Comparison of ENCODE assay signal across 8 cellular contexts in the genomic region with DNA sequence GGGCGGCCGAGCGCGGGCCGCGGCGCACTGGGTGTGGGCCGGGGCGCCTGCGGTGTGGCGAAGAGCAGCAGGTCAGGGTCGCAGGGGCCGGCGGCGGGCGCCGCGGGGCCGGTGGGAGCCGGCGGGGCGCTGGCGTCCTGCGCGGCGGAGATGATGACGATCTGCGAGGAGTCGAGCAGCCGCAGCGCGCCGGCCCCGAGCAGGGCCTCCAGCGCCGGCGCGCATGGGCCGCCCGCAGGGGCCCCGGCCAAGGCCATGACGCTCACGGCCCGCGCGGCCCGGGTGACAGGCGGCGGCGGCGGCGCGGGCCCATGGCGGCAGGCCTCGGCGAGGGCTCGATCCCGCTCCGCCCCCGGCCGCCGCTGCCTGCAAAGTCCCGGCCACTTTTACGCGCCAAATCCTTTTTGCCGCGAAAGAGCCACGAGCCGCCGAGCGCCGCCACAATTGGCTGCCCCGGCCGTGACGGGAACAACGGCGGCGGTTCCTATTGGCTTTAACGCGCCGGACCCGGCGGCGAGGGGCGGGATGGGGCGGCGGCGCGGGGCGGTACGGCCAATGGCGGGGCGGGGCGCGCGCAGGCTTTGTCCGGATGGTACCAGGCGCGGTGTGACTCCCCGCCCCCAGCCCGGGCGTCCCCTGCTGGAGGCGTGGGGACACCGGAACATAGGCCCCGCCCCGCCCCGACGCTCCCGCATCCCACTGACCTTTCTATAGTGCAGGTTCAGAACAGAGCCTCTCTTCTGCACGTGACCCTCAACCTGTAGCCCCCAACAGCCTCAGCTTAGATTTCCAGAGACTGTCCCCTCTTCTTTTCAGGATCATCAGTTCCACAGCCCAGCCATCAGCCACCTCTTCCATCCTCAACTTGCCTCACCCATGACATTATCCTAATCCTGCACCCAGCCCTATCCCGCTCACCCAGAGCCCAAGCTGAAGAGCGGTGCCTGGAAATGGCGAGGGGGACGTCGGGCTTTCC. TPM values are rescaled to one million over a fixed set of nuclear protein-coding genes. Genes with fewer than 3 reads are reported as not detected.
DNase-seq lines count a peak whose midpoint lies in the region; ATAC-seq, FAIRE-seq and TF ChIP-seq lines count a peak whose summit lies in the region.

E2F1 (minus strand) TSS at position 378 of the 976 bp plus-strand sequence; CDS start at position 257, 121 bp downstream.

- peaks cover 29% of the 10 kb centered on the region for H3K27me3 Mint-ChIP-seq in WTC11 (ENCODE audit: low read depth)

- H3K4me3 Mint-ChIP-seq in WTC11 = peak within 1 kb of the TSS; percentile 81

- no peaks in the 10 kb centered on the region for H3K36me3 Mint-ChIP-seq in WTC11

- no peak for FAIRE-seq in bronchial epithelial cell (lab: Jason Lieb, UNC)

- no peak for TF ChIP-seq POLR2A in spleen (IDR thresholded peaks at IDR 0.05)

- H3K27me3 ChIP-seq in bronchial epithelial cell (ENCODE audit: control insufficient read depth, insufficient read depth, low read length) (no peaks in the 10 kb centered on the region), spleen (replicated peaks in 1 of 7) (no peaks in the 10 kb centered on the region)

- H3K4me3 ChIP-seq in AG10803 (ENCODE audit: low read length) (peak within 1 kb of the TSS; percentile 62), bronchial epithelial cell (ENCODE audit: low read depth, low read length) (peak within 1 kb of the TSS; percentile 34), spleen (peak within 1 kb of the TSS; percentile 13 to 75 (median 44))

- H3K27ac ChIP-seq in spleen = peak within 1 kb of the TSS in 6 of 8 donors; percentile 15 to 74 (median 59)

- CTCF ChIA-PET in WTC11 (lab: Charles Lee) = interaction anchor here (0.7 to 2.2 kb wide), 9 partner anchors 9 to 177 kb away, joined by 3 to 32 read pairs (median 4); partner anchors contain the start of genes ACTL10, PXMP4 and ZNF341

- ATAC-seq in GM19035 (IDR thresholded peaks at IDR 0.05; ENCODE audit: unreplicated experiment) (peak; percentile 87), HG03280 (IDR thresholded peaks at IDR 0.05; ENCODE audit: unreplicated experiment) (peak; percentile 82), WTC11 (peak; percentile 91)

- peak within 1 kb of the TSS; percentile 85 for H3K27ac Mint-ChIP-seq in WTC11

- no peaks in the 10 kb centered on the region for H3K9me3 ChIP-seq in spleen

- H3K4me1 ChIP-seq in spleen = peaks cover 8 to 62% (median 30%) of the 10 kb centered on the region in 6 donors

- POLR2A ChIA-PET in WTC11 (lab: Charles Lee) = interaction anchor here (1.7 kb wide), 1 partner anchor 19 kb away, joined by 12 read pairs; the partner anchor contains the start of gene ACTL10

- DNase-seq in AG10803 (ENCODE audit: low read depth) (peak; percentile 88), NCI-H345 (lab: John Stamatoyannopoulos, UW) (peak; percentile 99), WTC11 (ENCODE audit: low spot score) (peak; percentile 98), bronchial epithelial cell (ENCODE audit: low read depth) (peak; percentile 66), inferior parietal cortex (ENCODE audit: extremely low spot score) (peak; percentile 91), spleen (peak; percentile 98)

- H3K36me3 ChIP-seq in bronchial epithelial cell (ENCODE audit: control insufficient read depth, insufficient read depth, low read length) (no peaks in the 10 kb centered on the region), spleen (no peaks in the 10 kb centered on the region)

- WGBS in spleen, 5 donors = 2 to 20% (median 3%) methylated on average over 10 to 115 of the region's 115 CpGs

- H3K9me3 Mint-ChIP-seq in WTC11 = no peaks in the 10 kb centered on the region

- peaks cover 25% of the 10 kb centered on the region for H3K4me1 Mint-ChIP-seq in WTC11

- TF ChIP-seq CTCF in AG10803 (conservative IDR thresholded peaks at IDR 0.05; ENCODE audit: low read length) (peak; percentile 20), WTC11 (IDR thresholded peaks at IDR 0.05) (no peak), bronchial epithelial cell (IDR thresholded peaks at IDR 0.05; ENCODE audit: insufficient read depth, low read length, severe bottlenecking) (peak; percentile 29), spleen (IDR thresholded peaks at IDR 0.05 in 8 of 11, conservative IDR thresholded peaks at IDR 0.05 in 3 of 11) (peak; percentile 6 to 80 (median 61))

- intact Hi-C loops in spleen (cut with DNase I; ENCODE audit: low total_unique reads) = no loop called here

TF ChIP-seq in WTC11, 78 proteins besides CTCF, POLR2A, EP300 and RAD21 (continues in another document):
- TF ChIP-seq, protein P1, sequence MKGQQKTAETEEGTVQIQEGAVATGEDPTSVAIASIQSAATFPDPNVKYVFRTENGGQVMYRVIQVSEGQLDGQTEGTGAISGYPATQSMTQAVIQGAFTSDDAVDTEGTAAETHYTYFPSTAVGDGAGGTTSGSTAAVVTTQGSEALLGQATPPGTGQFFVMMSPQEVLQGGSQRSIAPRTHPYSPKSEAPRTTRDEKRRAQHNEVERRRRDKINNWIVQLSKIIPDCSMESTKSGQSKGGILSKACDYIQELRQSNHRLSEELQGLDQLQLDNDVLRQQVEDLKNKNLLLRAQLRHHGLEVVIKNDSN (CRISPR knock-in tag; IDR thresholded peaks at IDR 0.05) = peak; percentile 77
- TF ChIP-seq EMX1 (CRISPR knock-in tag; IDR thresholded peaks at IDR 0.05) (no peak), ZNF425 (CRISPR knock-in tag; conservative IDR thresholded peaks at IDR 0.05) (no peak), HMGXB4 (CRISPR knock-in tag; IDR thresholded peaks at IDR 0.05) (0 out of 2 replicates have a peak, but pooled peaks have one; percentile 38), NR3C1 (CRISPR knock-in tag; conservative IDR thresholded peaks at IDR 0.05; ENCODE audit: low read depth) (no peak)
- TF ChIP-seq, protein P2, sequence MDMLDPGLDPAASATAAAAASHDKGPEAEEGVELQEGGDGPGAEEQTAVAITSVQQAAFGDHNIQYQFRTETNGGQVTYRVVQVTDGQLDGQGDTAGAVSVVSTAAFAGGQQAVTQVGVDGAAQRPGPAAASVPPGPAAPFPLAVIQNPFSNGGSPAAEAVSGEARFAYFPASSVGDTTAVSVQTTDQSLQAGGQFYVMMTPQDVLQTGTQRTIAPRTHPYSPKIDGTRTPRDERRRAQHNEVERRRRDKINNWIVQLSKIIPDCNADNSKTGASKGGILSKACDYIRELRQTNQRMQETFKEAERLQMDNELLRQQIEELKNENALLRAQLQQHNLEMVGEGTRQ (CRISPR knock-in tag; IDR thresholded peaks at IDR 0.05) = peak; percentile 81

RNA-seq across cellular contexts. Expression of gene E2F1, which starts in this region (rescaled TPM):
- total RNA-seq in WTC11 (2021) = 34.2 to 44.2 TPM (median 34.5 TPM) in 3 replicates
- total RNA-seq in bronchial epithelial cell = 0.26 and 0.64 TPM in 2 replicates
- total RNA-seq in spleen = 1 to 10 TPM; 2.5 to 6.9 (median 4.5) TPM
- polyA plus RNA-seq in spleen = 1 to 10 TPM; 3.4 to 6.2 (median 5.6) TPM

Comparison
In these comparisons a context has a peak if more than half of its experiments do, and no peak if none do; other contexts are left out.
1. Peak in every context shown above with its lines: DNase-seq, ATAC-seq, H3K4me3 ChIP-seq and H3K27ac ChIP-seq.
2. Peak in DNase-seq and H3K4me3 ChIP-seq in bronchial epithelial cell; RNA of the gene not detected or under 1 TPM.